Comparison of ENCODE assay signal across 14 cellular contexts in genomic region chr2:104845552-104845931, GRCh38. TPM values are rescaled to one million over a fixed set of nuclear protein-coding genes. Genes with fewer than 3 reads are reported as not detected.
DNase-seq lines count a peak whose midpoint lies in the region; ATAC-seq lines count a peak whose summit lies in the region.
"Had no signal": no experiment of that assay in that cellular context is flagged by ENCODE, and none has a peak within 500 bp of the region (broad histone marks: within the 10 kb centered on the region; RNA-seq: fewer than 3 reads in every experiment).

No MANE protein-coding gene starts in this region.

- no peak overlapping the region for H3K4ac ChIP-seq in neuronal stem cell (ENCODE audit: low read length)

- no peaks in the 10 kb centered on the region for H3K9me3 Mint-ChIP-seq in T-helper 1 cell treated with Interleukin-12 subunit alpha and Interleukin-12 subunit beta and Interleukin-4 antibody, amounts not matched to agents 30 μg/mL and 1 μg/mL, for 36 hours
- no peaks in the 10 kb centered on the region for H3K9me3 Mint-ChIP-seq in activated T-helper 2 cell treated with anti-CD3 and anti-CD28 coated beads, Interferon-gamma antibody, Interleukin-2, Interleukin-4, amounts not matched to agents 10 μg/mL and 5 μg/mL and 100 μg/mL, durations not matched to agents 14 hours and 24 hours and 36 hours

- H2BK120ac ChIP-seq in neuronal stem cell (ENCODE audit: low read depth, low read length), result peak overlapping the region; percentile 35

- WGBS in neuronal stem cell (ENCODE audit: extremely low coverage in 2 of 2, insufficient read length in 2 of 2, insufficient replicate concordance in 1 of 2), 2 donors, result no CpG with 5 or more reads among the region's 13 CpGs
- WGBS in aorta, 2 donors, result 28 to 32% methylated on average over 13 of the region's 13 CpGs

- peaks cover 89% of the 10 kb centered on the region for H3K27me3 Mint-ChIP-seq in T-helper 1 cell treated with Interleukin-12 subunit alpha and Interleukin-12 subunit beta and Interleukin-4 antibody, amounts not matched to agents 30 μg/mL and 1 μg/mL, for 36 hours (ENCODE audit: low read depth)
- H3K27me3 Mint-ChIP-seq in activated T-helper 2 cell treated with anti-CD3 and anti-CD28 coated beads, Interferon-gamma antibody, Interleukin-2, Interleukin-4, amounts not matched to agents 10 μg/mL and 5 μg/mL and 100 μg/mL, durations not matched to agents 14 hours and 24 hours and 36 hours (ENCODE audit: low read depth), result peaks cover 77% of the 10 kb centered on the region

- no peak overlapping the region for H2AK5ac ChIP-seq in neuronal stem cell (ENCODE audit: low read depth, low read length)

- DNase-seq in T-helper 1 cell (no peak), neuronal stem cell (ENCODE audit: low spot score) (no peak), aorta (no peak), midbrain (lab: John Stamatoyannopoulos, UW) (no peak)
- no peak for DNase-seq in activated T-helper 2 cell treated with anti-CD3 and anti-CD28 coated beads, Interferon-gamma antibody, Interleukin-2, Interleukin-4, amounts not matched to agents 10 μg/mL and 5 μg/mL and 100 μg/mL, durations not matched to agents 14 hours and 24 hours and 36 hours (ENCODE audit: low spot score)
- no peak for DNase-seq in stimulated activated CD4-positive, alpha-beta T cell treated with anti-CD3 and anti-CD28 coated beads, Interleukin-15, amount 100 ng/mL, for 24 hours
- DNase-seq: GM23248, NCI-H446, PC-3 had no signal

- H3K4me1 Mint-ChIP-seq in T-helper 1 cell treated with Interleukin-12 subunit alpha and Interleukin-12 subunit beta and Interleukin-4 antibody, amounts not matched to agents 30 μg/mL and 1 μg/mL, for 36 hours (ENCODE audit: low read depth), result peaks cover 4% of the 10 kb centered on the region
- H3K4me1 Mint-ChIP-seq in activated T-helper 2 cell treated with anti-CD3 and anti-CD28 coated beads, Interferon-gamma antibody, Interleukin-2, Interleukin-4, amounts not matched to agents 10 μg/mL and 5 μg/mL and 100 μg/mL, durations not matched to agents 14 hours and 24 hours and 36 hours (ENCODE audit: low read depth), result peaks cover 4% of the 10 kb centered on the region

- no peak overlapping the region for H3K4me3 Mint-ChIP-seq in T-helper 1 cell treated with Interleukin-12 subunit alpha and Interleukin-12 subunit beta and Interleukin-4 antibody, amounts not matched to agents 30 μg/mL and 1 μg/mL, for 36 hours
- H3K4me3 Mint-ChIP-seq in activated T-helper 2 cell treated with anti-CD3 and anti-CD28 coated beads, Interferon-gamma antibody, Interleukin-2, Interleukin-4, amounts not matched to agents 10 μg/mL and 5 μg/mL and 100 μg/mL, durations not matched to agents 14 hours and 24 hours and 36 hours (ENCODE audit: low read depth), result no peak overlapping the region

- H3K4me2 ChIP-seq in neuronal stem cell (ENCODE audit: insufficient read depth, low read length, poor library complexity, severe bottlenecking), result peak overlapping the region; percentile 94

- H3K4me1 ChIP-seq in iPS-15b (ENCODE audit: control insufficient read depth, insufficient read depth, low read length) (peaks cover 16% of the 10 kb centered on the region), neuronal stem cell (ENCODE audit: control insufficient read depth in 2 of 2, insufficient read depth in 1 of 2, low read depth in 1 of 2, low read length in 2 of 2) (peaks cover 20 to 40% of the 10 kb centered on the region in 2 donors), aorta (ENCODE audit: control insufficient read depth in 1 of 2, insufficient read depth in 2 of 2, low read length in 2 of 2) (no peaks in the 10 kb centered on the region)

- peak overlapping the region; percentile 1 for H2BK15ac ChIP-seq in neuronal stem cell (ENCODE audit: low read length)

- peaks cover 2% of the 10 kb centered on the region for H3K36me3 Mint-ChIP-seq in T-helper 1 cell treated with Interleukin-12 subunit alpha and Interleukin-12 subunit beta and Interleukin-4 antibody, amounts not matched to agents 30 μg/mL and 1 μg/mL, for 36 hours (ENCODE audit: low read depth)
- H3K36me3 Mint-ChIP-seq in activated T-helper 2 cell treated with anti-CD3 and anti-CD28 coated beads, Interferon-gamma antibody, Interleukin-2, Interleukin-4, amounts not matched to agents 10 μg/mL and 5 μg/mL and 100 μg/mL, durations not matched to agents 14 hours and 24 hours and 36 hours (ENCODE audit: low read depth), result no peaks in the 10 kb centered on the region

- peak overlapping the region; percentile 46 for H3K27ac ChIP-seq in neuronal stem cell (replicated peaks; ENCODE audit: low read length)
- no peak overlapping the region for H3K27ac ChIP-seq in aorta (ENCODE audit: low read depth in 1 of 2, low read length in 2 of 2)
- H3K27ac ChIP-seq: 22Rv1, GM23248, upper lobe of left lung had no signal

- no peaks in the 10 kb centered on the region for H3K36me3 ChIP-seq in iPS-15b (ENCODE audit: control insufficient read depth, insufficient read depth, low read length)
- H3K36me3 ChIP-seq in neuronal stem cell (replicated peaks in 1 of 2; ENCODE audit: control insufficient read depth in 2 of 2, insufficient read depth in 2 of 2, low read length in 2 of 2), result peaks cover 0 to 17% of the 10 kb centered on the region in 2 donors
- H3K36me3 ChIP-seq in aorta (ENCODE audit: control insufficient read depth in 1 of 2, insufficient read depth in 2 of 2, low read length in 1 of 2), result no peaks in the 10 kb centered on the region
- H3K36me3 ChIP-seq: upper lobe of left lung had no signal

- ATAC-seq in aorta (ENCODE audit: low FRiP score), result no peak
- ATAC-seq: PC-3 had no signal

- H3K4me3 ChIP-seq in iPS-15b (ENCODE audit: low read depth, low read length), result peak overlapping the region; percentile 58
- peak overlapping the region; percentile 82 to 83 for H3K4me3 ChIP-seq in neuronal stem cell (ENCODE audit: low read length in 2 of 2)
- no peak overlapping the region for H3K4me3 ChIP-seq in aorta (ENCODE audit: low read length in 2 of 2)
- H3K4me3 ChIP-seq: GM23248 had no signal

- H3K9me3 ChIP-seq in iPS-15b (ENCODE audit: control insufficient read depth, insufficient read depth, low read length), result no peaks in the 10 kb centered on the region
- no peaks in the 10 kb centered on the region for H3K9me3 ChIP-seq in neuronal stem cell (replicated peaks in 1 of 2; ENCODE audit: control insufficient read depth in 2 of 2, insufficient read depth in 1 of 2, low read depth in 1 of 2, low read length in 2 of 2)
- H3K9me3 ChIP-seq in aorta (ENCODE audit: control insufficient read depth, low read length), result no peaks in the 10 kb centered on the region
- H3K9me3 ChIP-seq: upper lobe of left lung had no signal

- no peaks in the 10 kb centered on the region for H3K79me1 ChIP-seq in neuronal stem cell (ENCODE audit: low read depth, low read length)

- H3K14ac ChIP-seq in neuronal stem cell (ENCODE audit: low read length), result no peak overlapping the region

- peak overlapping the region; percentile 7 for H3K18ac ChIP-seq in neuronal stem cell (ENCODE audit: low read length)

- H3K23ac ChIP-seq in neuronal stem cell (ENCODE audit: low read depth, low read length, poor library complexity), result no peak overlapping the region

- no peak overlapping the region for H3K9ac ChIP-seq in iPS-15b (ENCODE audit: low read depth, low read length)
- H3K9ac ChIP-seq in neuronal stem cell (ENCODE audit: low read depth, low read length, poor library complexity), result peak overlapping the region; percentile 88
- H3K9ac ChIP-seq: GM23248 had no signal

- peak overlapping the region; percentile 53 for H3K27ac Mint-ChIP-seq in T-helper 1 cell treated with Interleukin-12 subunit alpha and Interleukin-12 subunit beta and Interleukin-4 antibody, amounts not matched to agents 30 μg/mL and 1 μg/mL, for 36 hours
- H3K27ac Mint-ChIP-seq in activated T-helper 2 cell treated with anti-CD3 and anti-CD28 coated beads, Interferon-gamma antibody, Interleukin-2, Interleukin-4, amounts not matched to agents 10 μg/mL and 5 μg/mL and 100 μg/mL, durations not matched to agents 14 hours and 24 hours and 36 hours, result peak overlapping the region; percentile 21

- intact Hi-C loops in activated T-helper 2 cell treated with anti-CD3 and anti-CD28 coated beads, Interferon-gamma antibody, Interleukin-2, Interleukin-4, amounts not matched to agents 10 μg/mL and 5 μg/mL and 100 μg/mL, durations not matched to agents 14 hours and 24 hours and 36 hours (cut with micrococcal nuclease), result no loop called here
- intact Hi-C loops in aorta (cut with DNase I), result no loop called here

- no peak overlapping the region for H2BK5ac ChIP-seq in neuronal stem cell (ENCODE audit: low read length)

- H2AFZ ChIP-seq in neuronal stem cell (ENCODE audit: low read length), result no peak overlapping the region
- H2AFZ ChIP-seq: GM23248 had no signal

- H2BK12ac ChIP-seq in neuronal stem cell (ENCODE audit: low read length), result no peak overlapping the region

- H4K91ac ChIP-seq in neuronal stem cell (ENCODE audit: low read depth, low read length, poor library complexity), result no peak overlapping the region

- H3K27me3 ChIP-seq in iPS-15b (ENCODE audit: control insufficient read depth, insufficient read depth, low read length) (peaks cover 96% of the 10 kb centered on the region), neuronal stem cell (ENCODE audit: control insufficient read depth in 3 of 3, insufficient read depth in 3 of 3, low read depth in 1 of 3, low read length in 3 of 3) (peaks cover 0 to 50% (median 2%) of the 10 kb centered on the region in 3 experiments), aorta (ENCODE audit: control insufficient read depth in 1 of 2, insufficient read depth in 2 of 2, low read length in 1 of 2) (no peaks in the 10 kb centered on the region)

- H4K8ac ChIP-seq in neuronal stem cell (ENCODE audit: low read depth, low read length), result no peak overlapping the region

RNA-seq across cellular contexts. Expression of gene POU3F3, which starts 8.4 kb away (rescaled TPM):
- not detected in 2 replicates for total RNA-seq in activated T-helper 2 cell treated with anti-CD3 and anti-CD28 coated beads, Interferon-gamma antibody, Interleukin-2, Interleukin-4, amounts not matched to agents 10 μg/mL and 5 μg/mL and 100 μg/mL, durations not matched to agents 14 hours and 24 hours and 36 hours
- 3.6 TPM for polyA plus RNA-seq in neuronal stem cell (2013, experiment 1 of 2)
- 3.4 TPM for polyA plus RNA-seq in neuronal stem cell (2013, experiment 2 of 2)
- total RNA-seq in aorta, result under 1 TPM in 1 of 2 donors, not detected in 1; 0.15 TPM
- polyA plus RNA-seq in aorta, result under 1 TPM; 0.25 to 0.74 TPM
- total RNA-seq: GM23248; PC-3; T-helper 2 cell treated with Interferon-gamma antibody and Interleukin-4, amounts not matched to agents 100 ng/mL and 5 ng/mL, for 36 hours; upper lobe of left lung had no signal
- polyA plus RNA-seq: GM23248 had no signal

Comparison
In these comparisons a context has a peak if more than half of its experiments do, and no peak if none do; other contexts are left out.
1. H3K4me3 ChIP-seq: peak in iPS-15b (single experiment) and neuronal stem cell (2 of 2); none in aorta (0 of 2).